9 cellular contexts compared by ENCODE assay signal in the genomic region with DNA sequence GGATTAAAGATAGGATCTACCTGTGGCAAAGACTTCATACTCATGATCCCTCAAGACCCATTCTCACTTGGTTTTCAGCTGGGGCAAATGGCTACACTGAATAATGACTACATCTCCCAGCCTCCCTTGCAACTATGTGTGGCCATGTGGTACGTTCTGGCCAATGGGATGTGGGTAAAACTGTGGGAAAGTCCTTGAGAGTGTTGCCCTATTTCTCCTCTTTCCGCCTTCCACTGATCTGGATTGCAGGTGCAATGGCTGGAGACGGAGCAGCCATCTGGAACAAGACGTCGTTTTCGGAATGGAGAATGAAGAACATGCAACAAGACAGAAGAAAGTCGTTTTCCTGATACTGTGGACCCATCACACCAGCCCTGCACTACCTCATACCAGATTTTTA. TPM values are rescaled to one million over a fixed set of nuclear protein-coding genes. Genes with fewer than 3 reads are reported as not detected.
DNase-seq lines count a peak whose midpoint lies in the region; ATAC-seq, FAIRE-seq and TF ChIP-seq lines count a peak whose summit lies in the region.
"Had no signal": no experiment of that assay in that cellular context is flagged by ENCODE, and none has a peak within 500 bp of the region (broad histone marks: within the 10 kb centered on the region; RNA-seq: fewer than 3 reads in every experiment).

No MANE protein-coding gene starts in this region.

- POLR2A ChIA-PET in PC-9 (lab: Charles Lee; ENCODE audit: unreplicated experiment): no interaction called here

- DNase-seq in DND-41 (peak; percentile 20), NCI-H526 treated with DMSO at 0.1 percent for 48 hours (lab: John Stamatoyannopoulos, UW) (peak; percentile 39), fibroblast of pulmonary artery (ENCODE audit: low read depth) (peak; percentile 47), PC-9 (no peak), NCI-H524 treated with DMSO at 0.1 percent for 48 hours (lab: John Stamatoyannopoulos, UW) (no peak), cortex of kidney (lab: John Stamatoyannopoulos, UW) (no peak), D721Med (ENCODE audit: insufficient read length, low spot score) (no peak)

- H3K9ac ChIP-seq in DND-41 (ENCODE audit: low read depth, low read length): no peak overlapping the region

- peaks cover 8% of the 10 kb centered on the region for H4K20me1 ChIP-seq in DND-41 (ENCODE audit: insufficient read depth, low read length)
- H4K20me1 ChIP-seq in PC-9 (ENCODE audit: insufficient read depth): no peaks in the 10 kb centered on the region; the same call in 1 of the 2 replicates

- H3K27ac ChIP-seq in DND-41 (ENCODE audit: low read length) (no peak overlapping the region), PC-9 (no peak overlapping the region)

- intact Hi-C loops in PC-9 (cut with micrococcal nuclease; ENCODE audit: unreplicated experiment): no loop called here

- H3K4me2 ChIP-seq in DND-41 (ENCODE audit: insufficient read depth, low read length): no peak overlapping the region
- H3K4me2 ChIP-seq in PC-9: no peak overlapping the region

- FAIRE-seq in D721Med (lab: Jason Lieb, UNC): no peak
- FAIRE-seq: astrocyte had no signal

- peak; percentile 61; the same call in 2 of the 3 replicates for ATAC-seq in DND-41 (ENCODE audit: insufficient read depth, low read depth)
- ATAC-seq in GM21576 (IDR thresholded peaks at IDR 0.05; ENCODE audit: unreplicated experiment): peak; percentile 42

- TF ChIP-seq CTCF in DND-41 (IDR thresholded peaks at IDR 0.05; ENCODE audit: borderline replicate concordance, extremely low read depth, low read length, poor library complexity, severe bottlenecking): no peak
- no peak for TF ChIP-seq CTCF in fibroblast of pulmonary artery (IDR thresholded peaks at IDR 0.05; ENCODE audit: low read length, missing control alignments)
- TF ChIP-seq CTCF in PC-9 (conservative IDR thresholded peaks at IDR 0.05): no peak
- TF ChIP-seq CTCF in D721Med (IDR thresholded peaks at IDR 0.05; ENCODE audit: insufficient read depth, missing control alignments): no peak

- peaks cover 4% of the 10 kb centered on the region; the same call in 1 of the 2 replicates for H3K4me1 ChIP-seq in DND-41 (ENCODE audit: insufficient read depth, low read length)
- H3K4me1 ChIP-seq in PC-9 (replicated peaks; ENCODE audit: insufficient read depth): no peaks in the 10 kb centered on the region

- H3F3A ChIP-seq in PC-9 (ENCODE audit: insufficient read depth, low read depth): peaks cover 3% of the 10 kb centered on the region; the same call in 1 of the 2 replicates

- H3K36me3 ChIP-seq in DND-41 (ENCODE audit: insufficient read depth, low read length) (no peaks in the 10 kb centered on the region), PC-9 (ENCODE audit: low read depth) (no peaks in the 10 kb centered on the region)

- no peaks in the 10 kb centered on the region for H3K27me3 ChIP-seq in DND-41 (ENCODE audit: insufficient read depth, low read length, poor library complexity)
- no peaks in the 10 kb centered on the region for H3K27me3 ChIP-seq in PC-9 (ENCODE audit: insufficient read depth, low read depth)

- CTCF ChIA-PET in PC-9 (lab: Charles Lee): interaction anchor here (0.5 to 0.6 kb wide), 2 partner anchors 323 to 386 kb away, joined by 4 to 5 read pairs; no protein-coding TSS in a partner anchor

- H3K4me3 ChIP-seq in DND-41 (ENCODE audit: low read depth in 1 of 2, low read length in 2 of 2) (no peak overlapping the region), fibroblast of pulmonary artery (replicated peaks; ENCODE audit: low read depth, low read length) (no peak overlapping the region), PC-9 (no peak overlapping the region)

- H2AFZ ChIP-seq in DND-41 (ENCODE audit: low read depth, low read length) (no peak overlapping the region), PC-9 (no peak overlapping the region)

- H3K9me3 ChIP-seq in DND-41 (ENCODE audit: insufficient read depth, low read length, severe bottlenecking) (no peaks in the 10 kb centered on the region), PC-9 (ENCODE audit: insufficient read depth, low read depth) (no peaks in the 10 kb centered on the region)

- BruUV-seq in PC-9 (replicated peaks; lab: Mats Ljungman, UMichigan): no TSS peak

- H3K79me2 ChIP-seq in DND-41 (ENCODE audit: insufficient read depth, low read length) (no peaks in the 10 kb centered on the region), PC-9 (ENCODE audit: low read depth) (no peaks in the 10 kb centered on the region)

- no peaks in the 10 kb centered on the region for H3K9me2 ChIP-seq in PC-9 (ENCODE audit: insufficient read depth)

RNA-seq across cellular contexts. Expression of a gene that starts 48.5 kb away (rescaled TPM):
- 61.1 and 82.8 TPM in 2 replicates for total RNA-seq in PC-9 (2021)

Comparison
In these comparisons a context has a peak if more than half of its experiments do, and no peak if none do; other contexts are left out.
1. DNase-seq: peak in DND-41 (single experiment), NCI-H526 treated with DMSO at 0.1 percent for 48 hours (single experiment) and fibroblast of pulmonary artery (single experiment); none in PC-9 (0 of 2), NCI-H524 treated with DMSO at 0.1 percent for 48 hours (single experiment), cortex of kidney (single experiment) and D721Med (single experiment).